ENCODE assay signal across 34 cellular contexts in the genomic region with DNA sequence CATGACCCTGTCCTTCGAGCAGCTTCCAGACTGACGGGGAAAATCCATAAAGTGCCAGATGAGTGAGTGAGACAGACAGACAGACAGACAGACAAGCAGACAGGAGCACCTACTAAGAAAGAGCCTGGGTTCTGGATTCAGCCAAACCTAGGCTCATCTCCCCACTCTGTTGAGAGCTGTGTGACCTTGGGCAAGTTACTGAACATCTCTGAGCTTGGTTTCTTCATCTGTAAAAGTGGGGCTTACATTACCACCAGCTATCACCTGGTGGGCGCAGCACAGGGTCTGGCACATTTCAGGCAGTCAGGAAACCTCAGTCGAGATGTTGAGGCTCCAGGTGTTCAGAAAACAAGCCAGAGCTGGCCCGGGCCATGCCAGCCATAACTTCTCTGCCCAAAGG. TPM values are rescaled to one million over a fixed set of nuclear protein-coding genes. Genes with fewer than 3 reads are reported as not detected.
"Had no signal": no experiment of that assay in that cellular context is flagged by ENCODE, and none has a peak within 500 bp of the region (broad histone marks: within the 10 kb centered on the region; RNA-seq: fewer than 3 reads in every experiment).

No MANE protein-coding gene starts in this region.

- H3K4me1 ChIP-seq: body of pancreas, breast epithelium had no signal

- H3K9me3 ChIP-seq: body of pancreas, breast epithelium had no signal

- FAIRE-seq: astrocyte, TTC549 had no signal

- ATAC-seq: activated CD4-positive, alpha-beta T cell treated with anti-CD3 and anti-CD28 coated beads for 36 hours; activated CD4-positive, CD25-positive, alpha-beta regulatory T cell treated with anti-CD3 and anti-CD28 coated beads, Interleukin-2, amount 50 U/mL, for 24 hours; activated CD8-positive, alpha-beta memory T cell treated with anti-CD3 and anti-CD28 coated beads, Interleukin-2, amount 10 ng/mL, durations not matched to agents 7 days and 5 days; activated CD8-positive, alpha-beta T cell treated with anti-CD3 and anti-CD28 coated beads, Interleukin-2, amount 10 ng/mL, durations not matched to agents 7 days and 5 days; activated naive CD8-positive, alpha-beta T cell treated with anti-CD3 and anti-CD28 coated beads, Interleukin-2, amount 50 U/mL, for 24 hours; body of pancreas; WTC11 had no signal

- H3K27me3 ChIP-seq: body of pancreas, brain microvascular endothelial cell, breast epithelium had no signal

- H3K4me3 ChIP-seq: body of pancreas, breast epithelium had no signal

- DNase-seq: activated CD4-positive, alpha-beta memory T cell treated with anti-CD3 and anti-CD28 coated beads, Interleukin-2, amount 10 ng/mL, durations not matched to agents 7 days and 5 days; activated CD4-positive, alpha-beta T cell treated with anti-CD3 and anti-CD28 coated beads for 1 hour; activated CD4-positive, alpha-beta T cell treated with anti-CD3 and anti-CD28 coated beads for 36 hours; activated CD4-positive, alpha-beta T cell treated with anti-CD3 and anti-CD28 coated beads for 48 hours; activated CD4-positive, alpha-beta T cell treated with anti-CD3 and anti-CD28 coated beads, Interleukin-2, amount 10 ng/mL, durations not matched to agents 7 days and 5 days; activated CD4-positive, alpha-beta T cell treated with anti-CD3 and anti-CD28 coated beads, Interleukin-2, amount 50 U/mL, for 48 hours; activated CD4-positive, CD25-positive, alpha-beta regulatory T cell; activated CD8-positive, alpha-beta memory T cell treated with anti-CD3 and anti-CD28 coated beads for 24 hours; activated CD8-positive, alpha-beta memory T cell treated with anti-CD3 and anti-CD28 coated beads, Interleukin-2, amount 10 ng/mL, durations not matched to agents 7 days and 5 days; activated CD8-positive, alpha-beta memory T cell treated with anti-CD3 and anti-CD28 coated beads, Interleukin-2, amount 50 U/mL, for 48 hours; activated CD8-positive, alpha-beta T cell treated with anti-CD3 and anti-CD28 coated beads, Interleukin-2, amount 10 ng/mL, durations not matched to agents 7 days and 5 days; activated effector memory CD4-positive, alpha-beta T cell treated with Interleukin-2 at 50 U/mL for 16 hours; activated gamma-delta T cell; activated naive CD4-positive, alpha-beta T cell treated with anti-CD3 and anti-CD28 coated beads, Interleukin-2, amount 10 ng/mL, durations not matched to agents 7 days and 5 days; activated naive CD4-positive, alpha-beta T cell treated with Interleukin-2 at 50 U/mL for 16 hours; activated naive CD8-positive, alpha-beta T cell treated with anti-CD3 and anti-CD28 coated beads, Interleukin-2, amount 10 ng/mL, durations not matched to agents 7 days and 5 days; activated naive CD8-positive, alpha-beta T cell treated with anti-CD3 and anti-CD28 coated beads, Interleukin-2, amount 50 U/mL, for 24 hours; activated T-cell treated with anti-CD3 and anti-CD28 coated beads, Interleukin-2, amount 50 U/mL, for 24 hours; activated T-cell treated with anti-CD3 and anti-CD28 coated beads, Interleukin-2, amount 50 U/mL, for 48 hours; amygdala; anterior cingulate cortex; body of pancreas; brain microvascular endothelial cell; central memory CD4-positive, alpha-beta T cell; T-helper 1 cell; T-helper 2 cell; T-helper 9 cell had no signal

- H3K36me3 ChIP-seq: brain microvascular endothelial cell, breast epithelium had no signal

- H3K27ac ChIP-seq: body of pancreas, brain microvascular endothelial cell, breast epithelium, VCaP had no signal

RNA-seq across cellular contexts. Expression of gene C10orf105, which starts 37.6 kb away (rescaled TPM):
- total RNA-seq: astrocyte, body of pancreas, cardiac septum had no signal
